ENCODE assay signal across 13 cellular contexts in the genomic region with DNA sequence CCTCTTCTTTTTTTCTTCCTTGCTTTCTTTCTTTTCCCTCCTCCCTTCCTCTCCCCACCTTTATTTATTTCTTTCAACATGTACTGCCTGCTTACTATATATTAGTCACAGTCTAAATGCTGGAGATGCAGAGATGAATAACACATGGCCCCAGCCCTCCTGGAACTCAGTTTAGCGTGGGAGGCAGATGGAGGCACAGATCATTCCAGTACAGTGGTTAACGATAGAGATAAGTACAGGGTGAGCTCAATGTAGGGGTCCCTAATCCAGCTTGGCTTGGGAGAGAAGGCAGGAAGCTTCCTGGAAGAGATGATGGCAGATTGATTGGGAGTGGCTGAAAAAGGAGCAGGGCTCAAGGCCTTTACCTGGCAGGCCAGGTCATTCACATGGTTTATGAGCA. TPM values are rescaled to one million over a fixed set of nuclear protein-coding genes. Genes with fewer than 3 reads are reported as not detected.
DNase-seq lines count a peak whose midpoint lies in the region; ATAC-seq, FAIRE-seq and TF ChIP-seq lines count a peak whose summit lies in the region.
"Had no signal": no experiment of that assay in that cellular context is flagged by ENCODE, and none has a peak within 500 bp of the region (broad histone marks: within the 10 kb centered on the region; RNA-seq: fewer than 3 reads in every experiment).

No MANE protein-coding gene starts in this region.

- H3K9me3 ChIP-seq in GM23248 (ENCODE audit: low read depth) (no peaks in the 10 kb centered on the region), adipocyte (ENCODE audit: control insufficient read depth, low read length) (no peaks in the 10 kb centered on the region), stomach (no peaks in the 10 kb centered on the region)
- H3K9me3 ChIP-seq in naive thymus-derived CD4-positive, alpha-beta T cell (ENCODE audit: control insufficient read depth in 2 of 3, low read length in 3 of 3), result no peaks in the 10 kb centered on the region

- no peaks in the 10 kb centered on the region for H3K27me3 ChIP-seq in GM23248 (replicated peaks; ENCODE audit: insufficient read depth)
- no peaks in the 10 kb centered on the region for H3K27me3 ChIP-seq in adipocyte (replicated peaks; ENCODE audit: control insufficient read depth, insufficient read depth, low read length)
- no peaks in the 10 kb centered on the region for H3K27me3 ChIP-seq in stomach
- H3K27me3 ChIP-seq in naive thymus-derived CD4-positive, alpha-beta T cell (ENCODE audit: control insufficient read depth in 2 of 2, insufficient read depth in 2 of 2, low read length in 2 of 2), result no peaks in the 10 kb centered on the region

- DNase-seq in GM23248 (peak; percentile 92), adipocyte (ENCODE audit: low read depth) (peak; percentile 79), foreskin fibroblast (peak; percentile 81 to 88), stomach (no peak), GM19239 (ENCODE audit: insufficient read length, low spot score) (no peak)
- DNase-seq in activated effector memory CD4-positive, alpha-beta T cell treated with Interleukin-2 at 50 U/mL for 16 hours, result no peak
- no peak for DNase-seq in naive thymus-derived CD4-positive, alpha-beta T cell
- DNase-seq: activated B cell treated with CpG ODN at 0.5 μM for 24 hours; activated naive CD4-positive, alpha-beta T cell treated with anti-CD3 and anti-CD28 coated beads, Interleukin-2, amount 10 ng/mL, durations not matched to agents 7 days and 5 days; NCI-H1092 treated with DMSO at 0.1 percent for 48 hours; NCI-H2227 treated with DMSO at 0.1 percent for 48 hours; posterior cingulate gyrus had no signal

- H3K27ac ChIP-seq in GM23248 (no peak overlapping the region), stomach (peak overlapping the region; percentile 47 to 77 (median 67))
- no peak overlapping the region for H3K27ac ChIP-seq in naive thymus-derived CD4-positive, alpha-beta T cell (ENCODE audit: low read depth, low read length)

- TF ChIP-seq CTCF in foreskin fibroblast (IDR thresholded peaks at IDR 0.05; ENCODE audit: low read depth, low read length) (no peak), stomach (IDR thresholded peaks at IDR 0.05) (no peak)

- no peaks in the 10 kb centered on the region for H3K79me2 ChIP-seq in GM23248 (ENCODE audit: insufficient read depth)

- H3K9me3 Mint-ChIP-seq in naive thymus-derived CD4-positive, alpha-beta T cell, result peaks cover 0 to 1% (median 0%) of the 10 kb centered on the region in 11 donors
- H3K9me3 Mint-ChIP-seq: activated B cell treated with CpG ODN at 0.5 μM for 24 hours had no signal

- no peaks in the 10 kb centered on the region for H3K9me2 ChIP-seq in GM23248 (ENCODE audit: insufficient read depth)

- H4K20me1 ChIP-seq in GM23248 (ENCODE audit: insufficient read depth), result no peaks in the 10 kb centered on the region

- no peak for FAIRE-seq in GM19239 (lab: Jason Lieb, UNC)
- FAIRE-seq: GM18507 had no signal

- POLR2A ChIA-PET in naive thymus-derived CD4-positive, alpha-beta T cell (lab: Charles Lee), result no interaction called here

- intact Hi-C loops in stomach (cut with DNase I; ENCODE audit: low total_unique reads), result no loop called here
- intact Hi-C loops in naive thymus-derived CD4-positive, alpha-beta T cell (cut with micrococcal nuclease), result loop anchor here in 1 of 2 donors (5.0 to 10.0 kb wide), 2 partner anchors 33 to 65 kb away; no protein-coding TSS in a partner anchor

- WGBS in GM23248 (ENCODE audit: low coverage in 1 of 2, low lambda C conversion rate in 2 of 2, missing lambda C conversion rate in 2 of 2), 2 experiments, result 3% methylated on average over 2 of the region's 2 CpGs
- WGBS in stomach, 5 donors, result 46 to 57% (median 54%) methylated on average over 2 of the region's 2 CpGs

- no peak overlapping the region for H3K4me3 ChIP-seq in GM23248
- no peak overlapping the region for H3K4me3 ChIP-seq in adipocyte (ENCODE audit: low read length)
- no peak overlapping the region for H3K4me3 ChIP-seq in foreskin fibroblast (ENCODE audit: low read depth in 1 of 2, low read length in 2 of 2)
- H3K4me3 ChIP-seq in stomach, result no peak overlapping the region
- H3K4me3 ChIP-seq in naive thymus-derived CD4-positive, alpha-beta T cell (ENCODE audit: low read length), result no peak overlapping the region

- in situ Hi-C loops in GM23248 (cut with MboI), result loop anchor here (5.0 kb wide), 1 partner anchor 47 kb away; no protein-coding TSS in a partner anchor

- H3K4me2 ChIP-seq in GM23248 (ENCODE audit: unreplicated experiment), result peak overlapping the region; percentile 10

- no peak overlapping the region for H2AFZ ChIP-seq in GM23248

- H3K27ac Mint-ChIP-seq in naive thymus-derived CD4-positive, alpha-beta T cell, result peak overlapping the region in 1 of 9 donors; percentile 12
- H3K27ac Mint-ChIP-seq: activated B cell treated with CpG ODN at 0.5 μM for 24 hours; activated naive CD4-positive, alpha-beta T cell treated with anti-CD3 and anti-CD28 coated beads, Interleukin-2, amount 10 ng/mL, durations not matched to agents 7 days and 5 days had no signal

- no peaks in the 10 kb centered on the region for H3K27me3 Mint-ChIP-seq in naive thymus-derived CD4-positive, alpha-beta T cell

- H3K9ac ChIP-seq in GM23248, result no peak overlapping the region
- H3K9ac ChIP-seq in adipocyte (ENCODE audit: low read length), result no peak overlapping the region

- peaks cover 0 to 2% (median 0%) of the 10 kb centered on the region in 5 donors for H3K36me3 Mint-ChIP-seq in naive thymus-derived CD4-positive, alpha-beta T cell
- H3K36me3 Mint-ChIP-seq: activated naive CD4-positive, alpha-beta T cell treated with anti-CD3 and anti-CD28 coated beads, Interleukin-2, amount 10 ng/mL, durations not matched to agents 7 days and 5 days had no signal

- ATAC-seq in naive thymus-derived CD4-positive, alpha-beta T cell, result no peak

- no peaks in the 10 kb centered on the region for H3F3A ChIP-seq in GM23248 (ENCODE audit: insufficient read depth)

- CTCF ChIA-PET in naive thymus-derived CD4-positive, alpha-beta T cell (lab: Charles Lee), result no interaction called here

- no peak overlapping the region for H3K4me3 Mint-ChIP-seq in naive thymus-derived CD4-positive, alpha-beta T cell
- H3K4me3 Mint-ChIP-seq: activated B cell treated with CpG ODN at 0.5 μM for 24 hours; activated naive CD4-positive, alpha-beta T cell treated with anti-CD3 and anti-CD28 coated beads, Interleukin-2, amount 10 ng/mL, durations not matched to agents 7 days and 5 days had no signal

- H3K4me1 ChIP-seq in GM23248 (ENCODE audit: insufficient read depth) (peaks cover 22% of the 10 kb centered on the region), adipocyte (ENCODE audit: control insufficient read depth, insufficient read depth, low read length) (peaks cover 24% of the 10 kb centered on the region), stomach (peaks cover 12 to 57% (median 28%) of the 10 kb centered on the region in 4 donors)
- H3K4me1 ChIP-seq in naive thymus-derived CD4-positive, alpha-beta T cell (ENCODE audit: control insufficient read depth in 2 of 2, insufficient read depth in 2 of 2, low read length in 2 of 2), result peaks cover 14 to 23% of the 10 kb centered on the region in 2 donors

- H3K4me1 Mint-ChIP-seq in naive thymus-derived CD4-positive, alpha-beta T cell, result peaks cover 19 to 53% (median 29%) of the 10 kb centered on the region in 7 donors

- TF ChIP-seq POLR2A in stomach (IDR thresholded peaks at IDR 0.05), result no peak

- H3K36me3 ChIP-seq in GM23248 (ENCODE audit: low read depth) (no peaks in the 10 kb centered on the region), adipocyte (ENCODE audit: control insufficient read depth, insufficient read depth, low read length, severe bottlenecking) (no peaks in the 10 kb centered on the region), stomach (no peaks in the 10 kb centered on the region)
- H3K36me3 ChIP-seq in naive thymus-derived CD4-positive, alpha-beta T cell (ENCODE audit: control insufficient read depth in 2 of 3, insufficient read depth in 3 of 3, low read length in 3 of 3), result no peaks in the 10 kb centered on the region

- TF ChIP-seq EP300 in stomach (IDR thresholded peaks at IDR 0.05), result no peak

RNA-seq across cellular contexts. Expression of a gene that starts 55.6 kb away (rescaled TPM):
- total RNA-seq in GM23248 (2014; rRNA removed; shearing (Covaris generic)), result 31.7 and 37.9 TPM in 2 replicates
- polyA plus RNA-seq in GM23248 (2016; fragmentation: Nextera tagmentation; extraction: Ambion mirVana), result 13.9 and 14.2 TPM in 2 replicates
- 10 to 100 TPM; 38.4 to 69.6 (median 57.2) TPM for total RNA-seq in stomach
- polyA plus RNA-seq in stomach, result 10 to 100 TPM; 40.4 to 72.6 (median 40.5) TPM
- 10 to 100 TPM; 38.5 to 52.7 (median 49.8) TPM for total RNA-seq in naive thymus-derived CD4-positive, alpha-beta T cell
- 10 to 100 TPM; 22.9 to 27.5 TPM for polyA plus RNA-seq in naive thymus-derived CD4-positive, alpha-beta T cell

Comparison
In these comparisons a context has a peak if more than half of its experiments do, and no peak if none do; other contexts are left out.
1. DNase-seq: peak in GM23248 (single experiment), adipocyte (single experiment) and foreskin fibroblast (2 of 2); none in stomach (single experiment), GM19239 (single experiment), activated effector memory CD4-positive, alpha-beta T cell treated with Interleukin-2 at 50 U/mL for 16 hours (single experiment) and naive thymus-derived CD4-positive, alpha-beta T cell (0 of 9).
2. H3K27ac ChIP-seq: peak in stomach (5 of 5); none in GM23248 (single experiment) and naive thymus-derived CD4-positive, alpha-beta T cell (single experiment).